1 cellular context compared by ENCODE assay signal in the genomic region with DNA sequence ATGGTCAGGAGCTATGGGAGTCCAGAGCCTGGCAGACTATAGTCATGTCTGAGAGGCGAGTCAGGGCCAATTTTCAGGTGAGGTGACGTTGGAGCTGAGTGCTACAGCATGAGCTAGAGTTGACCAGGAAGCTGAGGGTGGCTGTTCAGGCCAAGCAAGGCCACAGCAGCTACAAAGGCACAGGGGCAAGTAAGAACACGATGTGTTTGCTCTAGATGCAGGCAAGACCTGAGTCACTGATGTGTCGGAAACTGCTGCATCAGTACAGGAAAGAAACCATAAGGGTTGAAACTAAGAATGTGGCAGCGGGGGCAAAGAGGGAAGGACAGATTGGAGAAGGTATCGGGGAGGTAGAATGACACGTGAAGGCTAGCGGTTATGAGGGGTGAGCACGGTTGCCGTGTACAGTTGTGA.
TF ChIP-seq lines count a peak whose summit lies in the region.

No MANE protein-coding gene starts in this region.

TF ChIP-seq in HepG2, 621 proteins besides CTCF, POLR2A, EP300 and RAD21:
- TF ChIP-seq MAFK (conservative IDR thresholded peaks at IDR 0.05 in 1 of 2, IDR thresholded peaks at IDR 0.05 in 1 of 2; ENCODE audit: low read length in 2 of 2) = peak; percentile 35 to 41; a peak in 1 of 4 replicates
- no peak for TF ChIP-seq KAT2B (IDR thresholded peaks at IDR 0.05; ENCODE audit: borderline replicate concordance, low read depth, low read length)
- TF ChIP-seq ELF3 (CRISPR knock-in tag; IDR thresholded peaks at IDR 0.05) = peak; percentile 40; the same call in 1 of the 2 replicates
- TF ChIP-seq TEAD3 (CRISPR knock-in tag; optimal IDR thresholded peaks at IDR 0.05; ENCODE audit: borderline replicate concordance) = peak; percentile 30
- no peak for TF ChIP-seq NR1H2 (CRISPR knock-in tag; IDR thresholded peaks at IDR 0.05; ENCODE audit: borderline replicate concordance, low read depth)
- TF ChIP-seq STAT5B (CRISPR knock-in tag; IDR thresholded peaks at IDR 0.05) = no peak
- TF ChIP-seq, protein P1, sequence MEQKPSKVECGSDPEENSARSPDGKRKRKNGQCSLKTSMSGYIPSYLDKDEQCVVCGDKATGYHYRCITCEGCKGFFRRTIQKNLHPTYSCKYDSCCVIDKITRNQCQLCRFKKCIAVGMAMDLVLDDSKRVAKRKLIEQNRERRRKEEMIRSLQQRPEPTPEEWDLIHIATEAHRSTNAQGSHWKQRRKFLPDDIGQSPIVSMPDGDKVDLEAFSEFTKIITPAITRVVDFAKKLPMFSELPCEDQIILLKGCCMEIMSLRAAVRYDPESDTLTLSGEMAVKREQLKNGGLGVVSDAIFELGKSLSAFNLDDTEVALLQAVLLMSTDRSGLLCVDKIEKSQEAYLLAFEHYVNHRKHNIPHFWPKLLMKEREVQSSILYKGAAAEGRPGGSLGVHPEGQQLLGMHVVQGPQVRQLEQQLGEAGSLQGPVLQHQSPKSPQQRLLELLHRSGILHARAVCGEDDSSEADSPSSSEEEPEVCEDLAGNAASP (CRISPR knock-in tag; IDR thresholded peaks at IDR 0.05; ENCODE audit: borderline replicate concordance) = peak; percentile 17; the same call in 1 of the 2 replicates
- TF ChIP-seq ZMYM3 (CRISPR knock-in tag; IDR thresholded peaks at IDR 0.05) = 0 out of 2 replicates have a peak, but pooled peaks have one; percentile 39
- 0 out of 2 replicates have a peak, but pooled peaks have one; percentile 19 for TF ChIP-seq ZFX (CRISPR knock-in tag; IDR thresholded peaks at IDR 0.05; ENCODE audit: low read depth)
- TF ChIP-seq, protein P2, sequence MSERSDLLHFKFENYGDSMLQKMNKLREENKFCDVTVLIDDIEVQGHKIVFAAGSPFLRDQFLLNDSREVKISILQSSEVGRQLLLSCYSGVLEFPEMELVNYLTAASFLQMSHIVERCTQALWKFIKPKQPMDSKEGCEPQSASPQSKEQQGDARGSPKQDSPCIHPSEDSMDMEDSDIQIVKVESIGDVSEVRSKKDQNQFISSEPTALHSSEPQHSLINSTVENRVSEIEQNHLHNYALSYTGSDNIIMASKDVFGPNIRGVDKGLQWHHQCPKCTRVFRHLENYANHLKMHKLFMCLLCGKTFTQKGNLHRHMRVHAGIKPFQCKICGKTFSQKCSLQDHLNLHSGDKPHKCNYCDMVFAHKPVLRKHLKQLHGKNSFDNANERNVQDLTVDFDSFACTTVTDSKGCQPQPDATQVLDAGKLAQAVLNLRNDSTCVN (CRISPR knock-in tag; IDR thresholded peaks at IDR 0.05; ENCODE audit: borderline replicate concordance) = peak; percentile 25; the same call in 1 of the 2 replicates
- TF ChIP-seq, protein P3, sequence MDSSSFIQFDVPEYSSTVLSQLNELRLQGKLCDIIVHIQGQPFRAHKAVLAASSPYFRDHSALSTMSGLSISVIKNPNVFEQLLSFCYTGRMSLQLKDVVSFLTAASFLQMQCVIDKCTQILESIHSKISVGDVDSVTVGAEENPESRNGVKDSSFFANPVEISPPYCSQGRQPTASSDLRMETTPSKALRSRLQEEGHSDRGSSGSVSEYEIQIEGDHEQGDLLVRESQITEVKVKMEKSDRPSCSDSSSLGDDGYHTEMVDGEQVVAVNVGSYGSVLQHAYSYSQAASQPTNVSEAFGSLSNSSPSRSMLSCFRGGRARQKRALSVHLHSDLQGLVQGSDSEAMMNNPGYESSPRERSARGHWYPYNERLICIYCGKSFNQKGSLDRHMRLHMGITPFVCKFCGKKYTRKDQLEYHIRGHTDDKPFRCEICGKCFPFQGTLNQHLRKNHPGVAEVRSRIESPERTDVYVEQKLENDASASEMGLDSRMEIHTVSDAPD (CRISPR knock-in tag; IDR thresholded peaks at IDR 0.05) = no peak
- TF ChIP-seq SAP130 (CRISPR knock-in tag; IDR thresholded peaks at IDR 0.05; ENCODE audit: low read depth) = peak; percentile 27
- TF ChIP-seq MAFF (IDR thresholded peaks at IDR 0.05; ENCODE audit: low read depth, low read length) = peak; percentile 52
- TF ChIP-seq, protein P4, sequence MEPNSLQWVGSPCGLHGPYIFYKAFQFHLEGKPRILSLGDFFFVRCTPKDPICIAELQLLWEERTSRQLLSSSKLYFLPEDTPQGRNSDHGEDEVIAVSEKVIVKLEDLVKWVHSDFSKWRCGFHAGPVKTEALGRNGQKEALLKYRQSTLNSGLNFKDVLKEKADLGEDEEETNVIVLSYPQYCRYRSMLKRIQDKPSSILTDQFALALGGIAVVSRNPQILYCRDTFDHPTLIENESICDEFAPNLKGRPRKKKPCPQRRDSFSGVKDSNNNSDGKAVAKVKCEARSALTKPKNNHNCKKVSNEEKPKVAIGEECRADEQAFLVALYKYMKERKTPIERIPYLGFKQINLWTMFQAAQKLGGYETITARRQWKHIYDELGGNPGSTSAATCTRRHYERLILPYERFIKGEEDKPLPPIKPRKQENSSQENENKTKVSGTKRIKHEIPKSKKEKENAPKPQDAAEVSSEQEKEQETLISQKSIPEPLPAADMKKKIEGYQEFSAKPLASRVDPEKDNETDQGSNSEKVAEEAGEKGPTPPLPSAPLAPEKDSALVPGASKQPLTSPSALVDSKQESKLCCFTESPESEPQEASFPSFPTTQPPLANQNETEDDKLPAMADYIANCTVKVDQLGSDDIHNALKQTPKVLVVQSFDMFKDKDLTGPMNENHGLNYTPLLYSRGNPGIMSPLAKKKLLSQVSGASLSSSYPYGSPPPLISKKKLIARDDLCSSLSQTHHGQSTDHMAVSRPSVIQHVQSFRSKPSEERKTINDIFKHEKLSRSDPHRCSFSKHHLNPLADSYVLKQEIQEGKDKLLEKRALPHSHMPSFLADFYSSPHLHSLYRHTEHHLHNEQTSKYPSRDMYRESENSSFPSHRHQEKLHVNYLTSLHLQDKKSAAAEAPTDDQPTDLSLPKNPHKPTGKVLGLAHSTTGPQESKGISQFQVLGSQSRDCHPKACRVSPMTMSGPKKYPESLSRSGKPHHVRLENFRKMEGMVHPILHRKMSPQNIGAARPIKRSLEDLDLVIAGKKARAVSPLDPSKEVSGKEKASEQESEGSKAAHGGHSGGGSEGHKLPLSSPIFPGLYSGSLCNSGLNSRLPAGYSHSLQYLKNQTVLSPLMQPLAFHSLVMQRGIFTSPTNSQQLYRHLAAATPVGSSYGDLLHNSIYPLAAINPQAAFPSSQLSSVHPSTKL (CRISPR knock-in tag; IDR thresholded peaks at IDR 0.05) = peak; percentile 15; the same call in 1 of the 2 replicates
- TF ChIP-seq, protein P5, sequence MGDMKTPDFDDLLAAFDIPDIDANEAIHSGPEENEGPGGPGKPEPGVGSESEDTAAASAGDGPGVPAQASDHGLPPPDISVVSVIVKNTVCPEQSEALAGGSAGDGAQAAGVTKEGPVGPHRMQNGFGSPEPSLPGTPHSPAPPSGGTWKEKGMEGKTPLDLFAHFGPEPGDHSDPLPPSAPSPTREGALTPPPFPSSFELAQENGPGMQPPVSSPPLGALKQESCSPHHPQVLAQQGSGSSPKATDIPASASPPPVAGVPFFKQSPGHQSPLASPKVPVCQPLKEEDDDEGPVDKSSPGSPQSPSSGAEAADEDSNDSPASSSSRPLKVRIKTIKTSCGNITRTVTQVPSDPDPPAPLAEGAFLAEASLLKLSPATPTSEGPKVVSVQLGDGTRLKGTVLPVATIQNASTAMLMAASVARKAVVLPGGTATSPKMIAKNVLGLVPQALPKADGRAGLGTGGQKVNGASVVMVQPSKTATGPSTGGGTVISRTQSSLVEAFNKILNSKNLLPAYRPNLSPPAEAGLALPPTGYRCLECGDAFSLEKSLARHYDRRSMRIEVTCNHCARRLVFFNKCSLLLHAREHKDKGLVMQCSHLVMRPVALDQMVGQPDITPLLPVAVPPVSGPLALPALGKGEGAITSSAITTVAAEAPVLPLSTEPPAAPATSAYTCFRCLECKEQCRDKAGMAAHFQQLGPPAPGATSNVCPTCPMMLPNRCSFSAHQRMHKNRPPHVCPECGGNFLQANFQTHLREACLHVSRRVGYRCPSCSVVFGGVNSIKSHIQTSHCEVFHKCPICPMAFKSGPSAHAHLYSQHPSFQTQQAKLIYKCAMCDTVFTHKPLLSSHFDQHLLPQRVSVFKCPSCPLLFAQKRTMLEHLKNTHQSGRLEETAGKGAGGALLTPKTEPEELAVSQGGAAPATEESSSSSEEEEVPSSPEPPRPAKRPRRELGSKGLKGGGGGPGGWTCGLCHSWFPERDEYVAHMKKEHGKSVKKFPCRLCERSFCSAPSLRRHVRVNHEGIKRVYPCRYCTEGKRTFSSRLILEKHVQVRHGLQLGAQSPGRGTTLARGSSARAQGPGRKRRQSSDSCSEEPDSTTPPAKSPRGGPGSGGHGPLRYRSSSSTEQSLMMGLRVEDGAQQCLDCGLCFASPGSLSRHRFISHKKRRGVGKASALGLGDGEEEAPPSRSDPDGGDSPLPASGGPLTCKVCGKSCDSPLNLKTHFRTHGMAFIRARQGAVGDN (CRISPR knock-in tag; IDR thresholded peaks at IDR 0.05) = peak; percentile 44; the same call in 1 of the 2 replicates
TF ChIP-seq in HepG2: peak in this region for 11.
